8 cellular contexts compared by ENCODE assay signal in genomic region chr18:36187138-36187825, GRCh38. TPM values are rescaled to one million over a fixed set of nuclear protein-coding genes. Genes with fewer than 3 reads are reported as not detected.
DNase-seq lines count a peak whose midpoint lies in the region; ATAC-seq, FAIRE-seq and TF ChIP-seq lines count a peak whose summit lies in the region.

A gene with protein sequence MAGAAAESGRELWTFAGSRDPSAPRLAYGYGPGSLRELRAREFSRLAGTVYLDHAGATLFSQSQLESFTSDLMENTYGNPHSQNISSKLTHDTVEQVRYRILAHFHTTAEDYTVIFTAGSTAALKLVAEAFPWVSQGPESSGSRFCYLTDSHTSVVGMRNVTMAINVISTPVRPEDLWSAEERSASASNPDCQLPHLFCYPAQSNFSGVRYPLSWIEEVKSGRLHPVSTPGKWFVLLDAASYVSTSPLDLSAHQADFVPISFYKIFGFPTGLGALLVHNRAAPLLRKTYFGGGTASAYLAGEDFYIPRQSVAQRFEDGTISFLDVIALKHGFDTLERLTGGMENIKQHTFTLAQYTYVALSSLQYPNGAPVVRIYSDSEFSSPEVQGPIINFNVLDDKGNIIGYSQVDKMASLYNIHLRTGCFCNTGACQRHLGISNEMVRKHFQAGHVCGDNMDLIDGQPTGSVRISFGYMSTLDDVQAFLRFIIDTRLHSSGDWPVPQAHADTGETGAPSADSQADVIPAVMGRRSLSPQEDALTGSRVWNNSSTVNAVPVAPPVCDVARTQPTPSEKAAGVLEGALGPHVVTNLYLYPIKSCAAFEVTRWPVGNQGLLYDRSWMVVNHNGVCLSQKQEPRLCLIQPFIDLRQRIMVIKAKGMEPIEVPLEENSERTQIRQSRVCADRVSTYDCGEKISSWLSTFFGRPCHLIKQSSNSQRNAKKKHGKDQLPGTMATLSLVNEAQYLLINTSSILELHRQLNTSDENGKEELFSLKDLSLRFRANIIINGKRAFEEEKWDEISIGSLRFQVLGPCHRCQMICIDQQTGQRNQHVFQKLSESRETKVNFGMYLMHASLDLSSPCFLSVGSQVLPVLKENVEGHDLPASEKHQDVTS (plus strand): TSS chr18:36187497. CDS start chr18:36187540, 43 bp downstream.

- peaks cover 35% of the 10 kb centered on the region for H3K27me3 Mint-ChIP-seq in activated T-helper 2 cell treated with anti-CD3 and anti-CD28 coated beads, Interferon-gamma antibody, Interleukin-2, Interleukin-4, amounts not matched to agents 10 μg/mL and 5 μg/mL and 100 μg/mL, durations not matched to agents 14 hours and 24 hours and 36 hours (ENCODE audit: low read depth)

- H2AFZ ChIP-seq in neural cell (ENCODE audit: low read depth, low read length) = no peak within 1 kb of the TSS

- no peak within 1 kb of the TSS for H3K27ac Mint-ChIP-seq in activated T-helper 2 cell treated with anti-CD3 and anti-CD28 coated beads, Interferon-gamma antibody, Interleukin-2, Interleukin-4, amounts not matched to agents 10 μg/mL and 5 μg/mL and 100 μg/mL, durations not matched to agents 14 hours and 24 hours and 36 hours

- no peak for TF ChIP-seq RAD21 in neural cell (conservative IDR thresholded peaks at IDR 0.05)

- peak; percentile 15 for DNase-seq in DMS79 treated with DMSO at 0.1 percent for 48 hours (lab: John Stamatoyannopoulos, UW)
- DNase-seq in DMS79 (lab: John Stamatoyannopoulos, UW) = no peak
- peak; percentile 27 to 55 for DNase-seq in NOMO-1 (lab: John Stamatoyannopoulos, UW; ENCODE audit: unreplicated experiment in 2 of 2)
- DNase-seq in activated T-helper 2 cell treated with anti-CD3 and anti-CD28 coated beads, Interferon-gamma antibody, Interleukin-2, Interleukin-4, amounts not matched to agents 10 μg/mL and 5 μg/mL and 100 μg/mL, durations not matched to agents 14 hours and 24 hours and 36 hours (ENCODE audit: low spot score) = peak; percentile 25
- peak; percentile 56 to 86 for DNase-seq in foreskin fibroblast
- peak; percentile 84 for DNase-seq in urothelium cell line (ENCODE audit: low spot score)

- no peaks in the 10 kb centered on the region for H3K9me2 ChIP-seq in neural cell (ENCODE audit: insufficient read depth, low read length)

- no peak within 1 kb of the TSS for H3K27ac ChIP-seq in neural cell (ENCODE audit: low read length)

- no peaks in the 10 kb centered on the region for H3K36me3 ChIP-seq in neural cell (ENCODE audit: insufficient read depth, low read length)

- H3K4me1 Mint-ChIP-seq in activated T-helper 2 cell treated with anti-CD3 and anti-CD28 coated beads, Interferon-gamma antibody, Interleukin-2, Interleukin-4, amounts not matched to agents 10 μg/mL and 5 μg/mL and 100 μg/mL, durations not matched to agents 14 hours and 24 hours and 36 hours (ENCODE audit: low read depth) = peaks cover 2% of the 10 kb centered on the region

- no peak for FAIRE-seq in urothelium cell line (lab: Jason Lieb, UNC)

- H3K9ac ChIP-seq in neural cell (ENCODE audit: low read length) = peak within 1 kb of the TSS; percentile 31

- H3K9me3 Mint-ChIP-seq in activated T-helper 2 cell treated with anti-CD3 and anti-CD28 coated beads, Interferon-gamma antibody, Interleukin-2, Interleukin-4, amounts not matched to agents 10 μg/mL and 5 μg/mL and 100 μg/mL, durations not matched to agents 14 hours and 24 hours and 36 hours = no peaks in the 10 kb centered on the region

- intact Hi-C loops in activated T-helper 2 cell treated with anti-CD3 and anti-CD28 coated beads, Interferon-gamma antibody, Interleukin-2, Interleukin-4, amounts not matched to agents 10 μg/mL and 5 μg/mL and 100 μg/mL, durations not matched to agents 14 hours and 24 hours and 36 hours (cut with micrococcal nuclease) = loop anchor here (5.0 to 10.0 kb wide), 2 partner anchors 98 to 170 kb away; no protein-coding TSS in a partner anchor

- no peak for TF ChIP-seq CTCF in foreskin fibroblast (IDR thresholded peaks at IDR 0.05; ENCODE audit: low read depth, low read length)
- TF ChIP-seq CTCF in neural cell (IDR thresholded peaks at IDR 0.05; ENCODE audit: poor library complexity, severe bottlenecking) = no peak

- peak within 1 kb of the TSS; percentile 78 for H3K4me2 ChIP-seq in neural cell (ENCODE audit: low read length)

- peak; percentile 89 for ATAC-seq in HG02798 (IDR thresholded peaks at IDR 0.05; ENCODE audit: poor library complexity, unreplicated experiment)

- no peak for TF ChIP-seq EP300 in neural cell (conservative IDR thresholded peaks at IDR 0.05; ENCODE audit: poor library complexity, severe bottlenecking)

- H3K36me3 Mint-ChIP-seq in activated T-helper 2 cell treated with anti-CD3 and anti-CD28 coated beads, Interferon-gamma antibody, Interleukin-2, Interleukin-4, amounts not matched to agents 10 μg/mL and 5 μg/mL and 100 μg/mL, durations not matched to agents 14 hours and 24 hours and 36 hours (ENCODE audit: low read depth) = no peaks in the 10 kb centered on the region

- no peaks in the 10 kb centered on the region for H3K9me3 ChIP-seq in neural cell (ENCODE audit: low read length)

- H4K20me1 ChIP-seq in neural cell (ENCODE audit: insufficient read depth) = no peaks in the 10 kb centered on the region

- peaks cover 42% of the 10 kb centered on the region for H3K27me3 ChIP-seq in neural cell (ENCODE audit: insufficient read depth, low read depth, low read length)

- no peaks in the 10 kb centered on the region for H3F3A ChIP-seq in neural cell (ENCODE audit: insufficient read depth, low read length, poor library complexity, severe bottlenecking)

- H3K79me2 ChIP-seq in neural cell (replicated peaks; ENCODE audit: insufficient read depth, low read length) = no peaks in the 10 kb centered on the region

- peak within 1 kb of the TSS; percentile 78 for H3K4me3 Mint-ChIP-seq in activated T-helper 2 cell treated with anti-CD3 and anti-CD28 coated beads, Interferon-gamma antibody, Interleukin-2, Interleukin-4, amounts not matched to agents 10 μg/mL and 5 μg/mL and 100 μg/mL, durations not matched to agents 14 hours and 24 hours and 36 hours (ENCODE audit: low read depth)

- H3K4me3 ChIP-seq in foreskin fibroblast (ENCODE audit: low read depth in 1 of 2, low read length in 2 of 2) (peak within 1 kb of the TSS; percentile 85 to 98), neural cell (ENCODE audit: low read length) (peak within 1 kb of the TSS; percentile 67)

TF ChIP-seq in neural cell, 6 proteins besides CTCF, POLR2A, EP300 and RAD21:
- TF ChIP-seq EZH2 (IDR thresholded peaks at IDR 0.05; ENCODE audit: borderline replicate concordance, insufficient read depth, low read length, poor library complexity, severe bottlenecking) = no peak
- TF ChIP-seq MXI1 (conservative IDR thresholded peaks at IDR 0.05; ENCODE audit: poor library complexity, severe bottlenecking) = no peak
- TF ChIP-seq SMC3 (conservative IDR thresholded peaks at IDR 0.05; ENCODE audit: poor library complexity) = no peak
- TF ChIP-seq, protein P1, sequence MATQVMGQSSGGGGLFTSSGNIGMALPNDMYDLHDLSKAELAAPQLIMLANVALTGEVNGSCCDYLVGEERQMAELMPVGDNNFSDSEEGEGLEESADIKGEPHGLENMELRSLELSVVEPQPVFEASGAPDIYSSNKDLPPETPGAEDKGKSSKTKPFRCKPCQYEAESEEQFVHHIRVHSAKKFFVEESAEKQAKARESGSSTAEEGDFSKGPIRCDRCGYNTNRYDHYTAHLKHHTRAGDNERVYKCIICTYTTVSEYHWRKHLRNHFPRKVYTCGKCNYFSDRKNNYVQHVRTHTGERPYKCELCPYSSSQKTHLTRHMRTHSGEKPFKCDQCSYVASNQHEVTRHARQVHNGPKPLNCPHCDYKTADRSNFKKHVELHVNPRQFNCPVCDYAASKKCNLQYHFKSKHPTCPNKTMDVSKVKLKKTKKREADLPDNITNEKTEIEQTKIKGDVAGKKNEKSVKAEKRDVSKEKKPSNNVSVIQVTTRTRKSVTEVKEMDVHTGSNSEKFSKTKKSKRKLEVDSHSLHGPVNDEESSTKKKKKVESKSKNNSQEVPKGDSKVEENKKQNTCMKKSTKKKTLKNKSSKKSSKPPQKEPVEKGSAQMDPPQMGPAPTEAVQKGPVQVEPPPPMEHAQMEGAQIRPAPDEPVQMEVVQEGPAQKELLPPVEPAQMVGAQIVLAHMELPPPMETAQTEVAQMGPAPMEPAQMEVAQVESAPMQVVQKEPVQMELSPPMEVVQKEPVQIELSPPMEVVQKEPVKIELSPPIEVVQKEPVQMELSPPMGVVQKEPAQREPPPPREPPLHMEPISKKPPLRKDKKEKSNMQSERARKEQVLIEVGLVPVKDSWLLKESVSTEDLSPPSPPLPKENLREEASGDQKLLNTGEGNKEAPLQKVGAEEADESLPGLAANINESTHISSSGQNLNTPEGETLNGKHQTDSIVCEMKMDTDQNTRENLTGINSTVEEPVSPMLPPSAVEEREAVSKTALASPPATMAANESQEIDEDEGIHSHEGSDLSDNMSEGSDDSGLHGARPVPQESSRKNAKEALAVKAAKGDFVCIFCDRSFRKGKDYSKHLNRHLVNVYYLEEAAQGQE (IDR thresholded peaks at IDR 0.05; ENCODE audit: borderline replicate concordance) = no peak
- TF ChIP-seq TAF1 (IDR thresholded peaks at IDR 0.05; ENCODE audit: low read depth) = no peak
- TF ChIP-seq POLR2AphosphoS5 (IDR thresholded peaks at IDR 0.05) = no peak

RNA-seq across cellular contexts. Expression of the gene that starts here (rescaled TPM):
- total RNA-seq in activated T-helper 2 cell treated with anti-CD3 and anti-CD28 coated beads, Interferon-gamma antibody, Interleukin-2, Interleukin-4, amounts not matched to agents 10 μg/mL and 5 μg/mL and 100 μg/mL, durations not matched to agents 14 hours and 24 hours and 36 hours = 0.16 and 0.25 TPM in 2 replicates
- polyA plus RNA-seq in neural cell = not detected in 2 replicates
- polyA minus RNA-seq in neural cell = not detected in 2 replicates

Comparison
In these comparisons a context has a peak if more than half of its experiments do, and no peak if none do; other contexts are left out.
1. Peak in DNase-seq in activated T-helper 2 cell treated with anti-CD3 and anti-CD28 coated beads, Interferon-gamma antibody, Interleukin-2, Interleukin-4, amounts not matched to agents 10 μg/mL and 5 μg/mL and 100 μg/mL, durations not matched to agents 14 hours and 24 hours and 36 hours; RNA of the gene not detected or under 1 TPM.